ENCODE assay signal across 8 cellular contexts in genomic region chr17:75940727-75941441, GRCh38. TPM values are rescaled to one million over a fixed set of nuclear protein-coding genes. Genes with fewer than 3 reads are reported as not detected.
DNase-seq lines count a peak whose midpoint lies in the region; ATAC-seq lines count a peak whose summit lies in the region.

Gene FBF1 (minus strand): TSS chr17:75941042. CDS start chr17:75938149, 2,893 bp downstream.

- H2BK120ac ChIP-seq in mesenchymal stem cell (ENCODE audit: low read depth, low read length): no peak within 1 kb of the TSS

- H3K4me3 Mint-ChIP-seq in effector memory CD8-positive, alpha-beta T cell: peak within 1 kb of the TSS; percentile 89 to 90

- H4K91ac ChIP-seq in mesenchymal stem cell (ENCODE audit: low read length): peak within 1 kb of the TSS; percentile 34

- H2AK5ac ChIP-seq in mesenchymal stem cell (ENCODE audit: low read length, severe bottlenecking): no peak within 1 kb of the TSS

- under 1% methylated on average over 57 of the region's 63 CpGs for WGBS in mesenchymal stem cell

- H3K36me3 ChIP-seq in mesenchymal stem cell (ENCODE audit: control insufficient read depth in 1 of 2, insufficient read depth in 2 of 2, low read depth in 1 of 2, low read length in 2 of 2): peaks cover 11 to 29% of the 10 kb centered on the region in 2 experiments

- peaks cover 5% of the 10 kb centered on the region for H3K4me1 ChIP-seq in mesenchymal stem cell (ENCODE audit: control insufficient read depth, insufficient read depth, low read depth, low read length)

- H2BK5ac ChIP-seq in mesenchymal stem cell (ENCODE audit: low read depth, low read length, poor library complexity, severe bottlenecking): peak within 1 kb of the TSS; percentile 73

- H3K27me3 ChIP-seq in mesenchymal stem cell (ENCODE audit: control insufficient read depth in 1 of 2, insufficient read depth in 1 of 2, low read length in 2 of 2): no peaks in the 10 kb centered on the region

- peak within 1 kb of the TSS; percentile 70 for H4K8ac ChIP-seq in mesenchymal stem cell (ENCODE audit: low read length)

- H3K9me3 ChIP-seq in mesenchymal stem cell (ENCODE audit: control insufficient read depth, low read length): no peaks in the 10 kb centered on the region

- H3K4me3 ChIP-seq in mesenchymal stem cell (ENCODE audit: insufficient read depth in 1 of 2, low read depth in 1 of 2, low read length in 2 of 2): peak within 1 kb of the TSS; percentile 86 to 96

- no peaks in the 10 kb centered on the region for H3K9me3 Mint-ChIP-seq in effector memory CD8-positive, alpha-beta T cell

- H3K27me3 Mint-ChIP-seq in effector memory CD8-positive, alpha-beta T cell: no peaks in the 10 kb centered on the region

- no peak within 1 kb of the TSS for H2BK15ac ChIP-seq in mesenchymal stem cell (ENCODE audit: low read depth, poor library complexity, severe bottlenecking)

- peak within 1 kb of the TSS; percentile 69 for H3K4me2 ChIP-seq in mesenchymal stem cell (ENCODE audit: low read length, poor library complexity, severe bottlenecking)

- no peaks in the 10 kb centered on the region for H3K36me3 Mint-ChIP-seq in effector memory CD8-positive, alpha-beta T cell (ENCODE audit: insufficient read depth)

- H3K14ac ChIP-seq in mesenchymal stem cell (ENCODE audit: low read length in 2 of 2): peak within 1 kb of the TSS in 1 of 2 experiments; percentile 93

- H2AFZ ChIP-seq in mesenchymal stem cell (ENCODE audit: low read depth, low read length): peak within 1 kb of the TSS; percentile 97

- H2BK12ac ChIP-seq in mesenchymal stem cell (ENCODE audit: low read length in 2 of 2): peak within 1 kb of the TSS in 1 of 2 experiments; percentile 11

- H3K4ac ChIP-seq in mesenchymal stem cell (ENCODE audit: low read depth in 1 of 2, low read length in 2 of 2): peak within 1 kb of the TSS in 1 of 2 experiments; percentile 47

- no peak within 1 kb of the TSS for H3K27ac ChIP-seq in mesenchymal stem cell (ENCODE audit: low read length, poor library complexity, severe bottlenecking)

- H3K23ac ChIP-seq in mesenchymal stem cell (ENCODE audit: low read length in 2 of 2): no peak within 1 kb of the TSS

- H3K9ac ChIP-seq in mesenchymal stem cell (ENCODE audit: low read length): peak within 1 kb of the TSS; percentile 97

- H3K79me1 ChIP-seq in mesenchymal stem cell (replicated peaks; ENCODE audit: low read length, poor library complexity, severe bottlenecking): peaks cover 6% of the 10 kb centered on the region

- H3K18ac ChIP-seq in mesenchymal stem cell (ENCODE audit: low read depth in 1 of 2, low read length in 2 of 2): peak within 1 kb of the TSS; percentile 73 to 97

- H3K4me1 Mint-ChIP-seq in effector memory CD8-positive, alpha-beta T cell (ENCODE audit: low read depth in 2 of 2): peaks cover 13% of the 10 kb centered on the region in 2 donors

- peak; percentile 93 for ATAC-seq in GM21367 (IDR thresholded peaks at IDR 0.05; ENCODE audit: unreplicated experiment)
- ATAC-seq in effector memory CD8-positive, alpha-beta T cell (replicated peaks): peak; percentile 99

- peak within 1 kb of the TSS; percentile 87 to 93 for H3K27ac Mint-ChIP-seq in effector memory CD8-positive, alpha-beta T cell

- DNase-seq in COLO668 (lab: John Stamatoyannopoulos, UW; ENCODE audit: unreplicated experiment): peak; percentile 92
- peak; percentile 18 to 97 (median 87) for DNase-seq in HUDEP-2 (lab: John Stamatoyannopoulos, UW; ENCODE audit: unreplicated experiment in 76 of 76)
- DNase-seq in NOMO-1 treated with dmso at 0.1 percent for 144 hours (lab: John Stamatoyannopoulos, UW; ENCODE audit: unreplicated experiment): peak; percentile 89
- DNase-seq in activated CD8-positive, alpha-beta memory T cell treated with anti-CD3 and anti-CD28 coated beads for 48 hours (ENCODE audit: low read depth in 2 of 3, low spot score in 2 of 3): peak; percentile 73 to 81 (median 79)
- peak; percentile 77 to 82 (median 82) for DNase-seq in effector memory CD8-positive, alpha-beta T cell
- peak; percentile 96 for DNase-seq in mesenchymal stem cell
- DNase-seq in stimulated activated CD8-positive, alpha-beta memory T cell treated with anti-CD3 and anti-CD28 coated beads, Interleukin-12 subunit alpha, Interleukin-12 subunit beta, amount 100 ng/mL, for 24 hours (ENCODE audit: extremely low read depth): peak; percentile 82

RNA-seq across cellular contexts. Expression of gene FBF1, which starts in this region (rescaled TPM):
- 1.8 TPM for polyA plus RNA-seq in mesenchymal stem cell (2013, experiment 1 of 2)
- polyA plus RNA-seq in mesenchymal stem cell (2013, experiment 2 of 2): 1.6 TPM
